ENCODE assay signal across 1 cellular context in the genomic region with DNA sequence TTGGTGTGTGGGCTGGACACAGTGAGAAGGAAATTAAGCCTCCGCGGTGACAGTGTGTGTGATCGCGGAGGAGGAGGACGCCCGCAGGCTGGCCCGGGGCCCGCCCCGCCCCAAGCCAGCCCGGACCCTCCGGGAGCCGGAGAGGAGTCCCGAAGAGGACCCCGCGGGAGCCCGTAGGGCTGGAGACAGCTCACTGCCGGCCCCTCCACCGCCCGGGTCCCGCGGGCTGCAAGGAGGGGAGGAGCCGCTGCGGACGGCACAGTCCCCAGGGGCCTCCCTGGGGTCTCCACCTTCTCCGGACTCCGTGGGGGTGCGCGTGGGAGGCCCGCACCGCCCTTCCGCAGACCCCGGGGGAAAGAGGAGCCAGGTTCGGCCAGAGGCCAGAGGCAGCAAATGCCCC.
TF ChIP-seq lines count a peak whose summit lies in the region.

No MANE protein-coding gene starts in this region.

TF ChIP-seq in GM23338, 12 proteins besides CTCF, POLR2A, EP300 and RAD21 (continued from another document):
- TF ChIP-seq STAT1 (IDR thresholded peaks at IDR 0.05; ENCODE audit: unreplicated experiment) = no peak
- no peak for TF ChIP-seq JUNB (IDR thresholded peaks at IDR 0.05; ENCODE audit: unreplicated experiment)
